33 cellular contexts compared by ENCODE assay signal in genomic region chr5:144194148-144194547, GRCh38.
"Had no signal": no experiment of that assay in that cellular context is flagged by ENCODE, and none has a peak within 500 bp of the region (broad histone marks: within the 10 kb centered on the region; RNA-seq: fewer than 3 reads in every experiment).

No MANE protein-coding gene starts in this region.

- ATAC-seq: activated CD4-positive, CD25-positive, alpha-beta regulatory T cell treated with anti-CD3 and anti-CD28 coated beads, Interleukin-2, amount 50 U/mL, for 24 hours; foreskin keratinocyte; heart left ventricle; left colon; naive thymus-derived CD4-positive, alpha-beta T cell; pancreas; sciatic nerve had no signal

- H3K27ac ChIP-seq: esophagus muscularis mucosa, foreskin keratinocyte, heart left ventricle, pancreas, prostate gland, skin epidermis, suprapubic skin, tibial artery, WERI-Rb-1 had no signal

- H3K27ac Mint-ChIP-seq: activated naive CD4-positive, alpha-beta T cell treated with anti-CD3 and anti-CD28 coated beads, Interleukin-2, amount 10 ng/mL, durations not matched to agents 7 days and 5 days; dendritic cell treated with granulocyte-macrophage colony-stimulating factor and Interleukin-4, amounts not matched to agents 40 ng/mL and 50 ng/mL, for 4 days; immature natural killer cell; naive thymus-derived CD4-positive, alpha-beta T cell had no signal

- H3K4me1 Mint-ChIP-seq: activated naive CD4-positive, alpha-beta T cell treated with anti-CD3 and anti-CD28 coated beads, Interleukin-2, amount 10 ng/mL, durations not matched to agents 7 days and 5 days had no signal

- H3K4me3 Mint-ChIP-seq: activated naive CD4-positive, alpha-beta T cell treated with anti-CD3 and anti-CD28 coated beads, Interleukin-2, amount 10 ng/mL, durations not matched to agents 7 days and 5 days; dendritic cell treated with granulocyte-macrophage colony-stimulating factor and Interleukin-4, amounts not matched to agents 40 ng/mL and 50 ng/mL, for 4 days; immature natural killer cell; naive thymus-derived CD4-positive, alpha-beta T cell; neural crest cell had no signal

- DNase-seq: activated CD4-positive, alpha-beta T cell treated with anti-CD3 and anti-CD28 coated beads for 48 hours; activated CD4-positive, alpha-beta T cell treated with anti-CD3 and anti-CD28 coated beads, Interleukin-2, amount 50 U/mL, for 48 hours; activated CD8-positive, alpha-beta memory T cell treated with anti-CD3 and anti-CD28 coated beads for 24 hours; activated effector memory CD4-positive, alpha-beta T cell treated with anti-CD3 and anti-CD28 coated beads, Interleukin-2, amount 50 U/mL, for 16 hours; activated naive CD4-positive, alpha-beta T cell treated with anti-CD3 and anti-CD28 coated beads, Interleukin-2, amount 10 ng/mL, durations not matched to agents 7 days and 5 days; amygdala; caudate nucleus; effector CD4-positive, alpha-beta T cell; foreskin keratinocyte; heart left ventricle; hypothalamus; immature natural killer cell; kidney; left colon; mammary epithelial cell; midbrain; naive thymus-derived CD4-positive, alpha-beta T cell; nucleus accumbens; pancreas; retina; stimulated activated CD4-positive, alpha-beta T cell treated with anti-CD3 and anti-CD28 coated beads, Interleukin-1b, Interleukin-23, amount 100 ng/mL, for 48 hours; stimulated activated naive CD4-positive, alpha-beta T cell; T-helper 2 cell; tibial artery; WERI-Rb-1 had no signal

- H3K4me1 ChIP-seq: esophagus muscularis mucosa, pancreas, prostate gland, suprapubic skin, tibial artery had no signal

- H3K4me3 ChIP-seq: esophagus muscularis mucosa, heart left ventricle, pancreas, prostate gland, skin epidermis, suprapubic skin, tibial artery had no signal

- H3K36me3 ChIP-seq: esophagus muscularis mucosa, heart left ventricle, pancreas, prostate gland, suprapubic skin, tibial artery, WERI-Rb-1 had no signal

- H3K9me3 ChIP-seq: esophagus muscularis mucosa, heart left ventricle, pancreas, prostate gland, suprapubic skin, tibial artery had no signal

- H3K27me3 ChIP-seq: pancreas had no signal

- H3K36me3 Mint-ChIP-seq: activated naive CD4-positive, alpha-beta T cell treated with anti-CD3 and anti-CD28 coated beads, Interleukin-2, amount 10 ng/mL, durations not matched to agents 7 days and 5 days; immature natural killer cell had no signal

- H3K9me3 Mint-ChIP-seq: activated naive CD4-positive, alpha-beta T cell treated with anti-CD3 and anti-CD28 coated beads, Interleukin-2, amount 10 ng/mL, durations not matched to agents 7 days and 5 days; dendritic cell treated with granulocyte-macrophage colony-stimulating factor and Interleukin-4, amounts not matched to agents 40 ng/mL and 50 ng/mL, for 4 days; immature natural killer cell; naive thymus-derived CD4-positive, alpha-beta T cell; neural crest cell had no signal
